In genomic region chr13:41206467-41206866, GRCh38 we compare ENCODE assay signal across 32 cellular contexts.
"Had no signal": no experiment of that assay in that cellular context is flagged by ENCODE, and none has a peak within 500 bp of the region (broad histone marks: within the 10 kb centered on the region; RNA-seq: fewer than 3 reads in every experiment).

No MANE protein-coding gene starts in this region.

- H3K4me3 ChIP-seq: ascending aorta, cardiac muscle cell had no signal

- H3K4me1 ChIP-seq: ascending aorta had no signal

- H3K36me3 ChIP-seq: ascending aorta, cardiac muscle cell, WERI-Rb-1 had no signal

- FAIRE-seq: bronchial epithelial cell had no signal

- H3K27me3 ChIP-seq: ascending aorta, cardiac muscle cell had no signal

- DNase-seq: activated CD4-positive, alpha-beta memory T cell treated with anti-CD3 and anti-CD28 coated beads, Interleukin-2, amount 10 ng/mL, durations not matched to agents 7 days and 5 days; activated CD4-positive, alpha-beta T cell treated with anti-CD3 and anti-CD28 coated beads for 1 hour; activated CD4-positive, alpha-beta T cell treated with anti-CD3 and anti-CD28 coated beads for 36 hours; activated CD4-positive, alpha-beta T cell treated with anti-CD3 and anti-CD28 coated beads for 48 hours; activated CD4-positive, alpha-beta T cell treated with anti-CD3 and anti-CD28 coated beads, Interleukin-2, amount 10 ng/mL, durations not matched to agents 7 days and 5 days; activated CD4-positive, alpha-beta T cell treated with anti-CD3 and anti-CD28 coated beads, Interleukin-2, amount 50 U/mL, for 48 hours; activated CD4-positive, CD25-positive, alpha-beta regulatory T cell; activated CD8-positive, alpha-beta memory T cell treated with anti-CD3 and anti-CD28 coated beads for 24 hours; activated CD8-positive, alpha-beta memory T cell treated with anti-CD3 and anti-CD28 coated beads, Interleukin-2, amount 10 ng/mL, durations not matched to agents 7 days and 5 days; activated CD8-positive, alpha-beta memory T cell treated with anti-CD3 and anti-CD28 coated beads, Interleukin-2, amount 50 U/mL, for 48 hours; activated CD8-positive, alpha-beta T cell treated with anti-CD3 and anti-CD28 coated beads, Interleukin-2, amount 10 ng/mL, durations not matched to agents 7 days and 5 days; activated effector memory CD4-positive, alpha-beta T cell treated with Interleukin-2 at 50 U/mL for 16 hours; activated gamma-delta T cell; activated naive CD4-positive, alpha-beta T cell treated with anti-CD3 and anti-CD28 coated beads, Interleukin-2, amount 10 ng/mL, durations not matched to agents 7 days and 5 days; activated naive CD4-positive, alpha-beta T cell treated with Interleukin-2 at 50 U/mL for 16 hours; activated naive CD8-positive, alpha-beta T cell treated with anti-CD3 and anti-CD28 coated beads, Interleukin-2, amount 10 ng/mL, durations not matched to agents 7 days and 5 days; activated naive CD8-positive, alpha-beta T cell treated with anti-CD3 and anti-CD28 coated beads, Interleukin-2, amount 50 U/mL, for 24 hours; activated T-cell treated with anti-CD3 and anti-CD28 coated beads, Interleukin-2, amount 50 U/mL, for 24 hours; activated T-cell treated with anti-CD3 and anti-CD28 coated beads, Interleukin-2, amount 50 U/mL, for 48 hours; amygdala; anterior cingulate cortex; caudate nucleus; cerebellar nuclear complex; T-helper 1 cell; T-helper 2 cell; T-helper 9 cell; WERI-Rb-1 had no signal

- H3K27ac ChIP-seq: ascending aorta, cardiac muscle cell, WERI-Rb-1 had no signal

- ATAC-seq: activated CD4-positive, alpha-beta T cell treated with anti-CD3 and anti-CD28 coated beads for 36 hours; activated CD4-positive, CD25-positive, alpha-beta regulatory T cell treated with anti-CD3 and anti-CD28 coated beads, Interleukin-2, amount 50 U/mL, for 24 hours; activated CD8-positive, alpha-beta memory T cell treated with anti-CD3 and anti-CD28 coated beads, Interleukin-2, amount 10 ng/mL, durations not matched to agents 7 days and 5 days; activated CD8-positive, alpha-beta T cell treated with anti-CD3 and anti-CD28 coated beads, Interleukin-2, amount 10 ng/mL, durations not matched to agents 7 days and 5 days; activated naive CD8-positive, alpha-beta T cell treated with anti-CD3 and anti-CD28 coated beads, Interleukin-2, amount 50 U/mL, for 24 hours; WTC11 had no signal
